In the genomic region with DNA sequence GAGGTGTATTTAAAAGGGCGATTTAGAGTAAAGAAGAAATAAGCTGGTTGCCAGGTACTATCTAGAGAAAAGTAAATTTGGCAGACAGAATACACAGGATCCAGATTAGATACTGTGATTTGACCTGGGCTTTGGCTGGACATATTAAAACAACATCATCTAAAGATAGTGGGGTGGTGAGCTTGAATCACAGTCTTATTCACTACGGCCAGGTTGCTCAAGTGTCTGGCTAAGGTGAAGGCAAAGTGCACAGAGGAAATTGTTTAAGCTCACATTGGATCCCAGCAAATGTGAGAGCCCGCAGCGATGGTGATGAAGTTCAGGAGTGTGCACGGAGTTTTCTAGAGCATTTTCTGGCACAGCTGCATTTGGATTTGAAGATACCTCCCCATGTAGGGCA, we compare ENCODE assay signal across 18 cellular contexts.
"Had no signal": no experiment of that assay in that cellular context is flagged by ENCODE, and none has a peak within 500 bp of the region (broad histone marks: within the 10 kb centered on the region; RNA-seq: fewer than 3 reads in every experiment).

No MANE protein-coding gene starts in this region.

- H3K4me3 ChIP-seq: heart right ventricle, sigmoid colon, tibial artery had no signal

- H3K36me3 Mint-ChIP-seq: activated naive CD8-positive, alpha-beta T cell had no signal

- H3K4me3 Mint-ChIP-seq: activated CD8-positive, alpha-beta T cell treated with anti-CD3 and anti-CD28 coated beads, Interleukin-2, amount 10 ng/mL, durations not matched to agents 7 days and 5 days; activated naive CD8-positive, alpha-beta T cell; dendritic cell treated with granulocyte-macrophage colony-stimulating factor and Interleukin-4, amounts not matched to agents 40 ng/mL and 50 ng/mL, for 4 days; memory B cell; nephron progenitor cell; stimulated activated naive CD8-positive, alpha-beta T cell treated with anti-CD3 and anti-CD28 coated beads, Interleukin-15, Interleukin-2, amounts not matched to agents 100 ng/mL and 50 ng/mL, for 24 hours had no signal

- H3K36me3 ChIP-seq: heart right ventricle, sigmoid colon, tibial artery had no signal

- ATAC-seq: activated CD8-positive, alpha-beta T cell treated with anti-CD3 and anti-CD28 coated beads, Interleukin-2, amount 10 ng/mL, durations not matched to agents 7 days and 5 days; heart right ventricle; left colon had no signal

- H3K27ac ChIP-seq: heart right ventricle, sigmoid colon, tibial artery had no signal

- DNase-seq: activated CD4-positive, alpha-beta T cell treated with anti-CD3 and anti-CD28 coated beads for 1 hour; activated CD4-positive, alpha-beta T cell treated with anti-CD3 and anti-CD28 coated beads, Interleukin-2, amount 50 U/mL, for 1 hour; activated CD8-positive, alpha-beta T cell treated with anti-CD3 and anti-CD28 coated beads, Interleukin-2, amount 10 ng/mL, durations not matched to agents 7 days and 5 days; amniotic stem cell; effector CD4-positive, alpha-beta T cell; heart right ventricle; islet precursor cell; left colon; nephron progenitor cell; nucleus accumbens; sigmoid colon; stimulated activated CD4-positive, alpha-beta T cell treated with anti-CD3 and anti-CD28 coated beads, Interleukin-4, amount 100 ng/mL, for 1 hour; substantia nigra; tibial artery had no signal

- H3K27ac Mint-ChIP-seq: activated CD8-positive, alpha-beta T cell treated with anti-CD3 and anti-CD28 coated beads, Interleukin-2, amount 10 ng/mL, durations not matched to agents 7 days and 5 days; activated naive CD8-positive, alpha-beta T cell; dendritic cell treated with granulocyte-macrophage colony-stimulating factor and Interleukin-4, amounts not matched to agents 40 ng/mL and 50 ng/mL, for 4 days; memory B cell; nephron progenitor cell; stimulated activated naive CD8-positive, alpha-beta T cell treated with anti-CD3 and anti-CD28 coated beads, Interleukin-15, Interleukin-2, amounts not matched to agents 100 ng/mL and 50 ng/mL, for 24 hours had no signal

- H3K9me3 ChIP-seq: heart right ventricle, sigmoid colon, tibial artery had no signal

- H3K27me3 ChIP-seq: heart right ventricle, sigmoid colon, tibial artery had no signal

- H3K9me3 Mint-ChIP-seq: dendritic cell treated with granulocyte-macrophage colony-stimulating factor and Interleukin-4, amounts not matched to agents 40 ng/mL and 50 ng/mL, for 4 days; memory B cell; nephron progenitor cell had no signal

- H3K27me3 Mint-ChIP-seq: activated naive CD8-positive, alpha-beta T cell; dendritic cell treated with granulocyte-macrophage colony-stimulating factor and Interleukin-4, amounts not matched to agents 40 ng/mL and 50 ng/mL, for 4 days had no signal

- H3K4me1 ChIP-seq: heart right ventricle, sigmoid colon had no signal
